ENCODE assay signal across 1 cellular context in the genomic region with DNA sequence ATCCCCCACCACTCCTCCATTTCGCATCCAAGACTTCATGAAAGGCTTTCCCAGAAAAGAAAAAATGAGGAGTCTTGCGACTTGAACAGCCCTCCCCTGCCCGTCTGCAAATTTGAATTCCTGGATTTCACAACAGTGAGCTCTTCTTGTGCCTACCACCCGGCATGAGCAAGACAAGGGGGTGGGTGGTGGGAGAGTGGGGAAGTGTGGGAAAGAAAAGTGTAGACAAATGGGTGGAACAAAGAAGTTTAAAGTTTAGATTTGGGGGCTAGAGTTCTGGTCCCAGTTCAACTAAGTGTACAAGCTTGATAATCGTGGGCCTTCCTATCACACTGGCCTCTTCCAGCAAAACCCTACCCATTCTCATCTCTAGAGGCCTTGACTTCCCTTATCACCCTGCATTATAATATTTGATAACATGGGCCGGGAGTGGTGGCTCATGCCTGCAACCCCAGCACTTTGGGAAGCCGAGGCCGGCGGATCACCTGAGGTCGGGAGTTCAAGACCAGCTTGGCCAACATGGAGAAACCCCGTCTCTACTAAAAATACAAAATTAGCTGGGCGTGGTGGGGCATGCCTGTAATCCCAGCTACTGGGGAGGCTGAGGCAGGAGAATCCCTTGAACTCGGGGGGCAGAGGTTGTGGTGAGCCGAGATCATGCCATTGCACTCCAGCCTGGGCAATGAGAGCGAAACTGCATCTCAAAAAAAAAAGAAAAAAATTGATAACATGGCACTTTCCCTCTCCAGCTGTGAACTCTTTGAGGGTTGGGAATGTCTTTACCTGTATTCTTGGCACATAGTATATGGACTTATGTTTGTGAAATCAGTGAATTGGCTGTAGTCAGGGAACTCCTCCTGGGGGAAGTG.
A peak's percentile ranks its signal among the peaks of the same experiment; 100 is the strongest.
TF ChIP-seq lines count a peak whose summit lies in the region.

No MANE protein-coding gene starts in this region.

TF ChIP-seq in K562, 482 proteins besides CTCF, POLR2A, EP300 and RAD21 (continued from another document and continues in another):
- TF ChIP-seq THRA (IDR thresholded peaks at IDR 0.05) (no peak), POLR2G (IDR thresholded peaks at IDR 0.05; ENCODE audit: low read depth, low read length) (no peak), RAD51 (IDR thresholded peaks at IDR 0.05; ENCODE audit: borderline replicate concordance, low read depth) (no peak), SREBF2 (CRISPR knock-in tag; IDR thresholded peaks at IDR 0.05) (no peak), MEIS2 (IDR thresholded peaks at IDR 0.05; ENCODE audit: partially characterized antibody) (no peak), GATA2 (CRISPR knock-in tag; IDR thresholded peaks at IDR 0.05) (0 out of 2 replicates have a peak, but pooled peaks have one; percentile 4), HES1 (IDR thresholded peaks at IDR 0.05; ENCODE audit: low read depth) (no peak), DDX20 (tag; IDR thresholded peaks at IDR 0.05; ENCODE audit: low read depth) (0 out of 2 replicates have a peak, but pooled peaks have one; percentile 19), CEBPG (CRISPR knock-in tag; IDR thresholded peaks at IDR 0.05) (peak; percentile 64; the same call in 1 of the 2 replicates), CEBPG (tag; conservative IDR thresholded peaks at IDR 0.05 in 1 of 2, IDR thresholded peaks at IDR 0.05 in 1 of 2) (peak in 1 of 2 experiments; percentile 79; a peak in 2 of 4 replicates), KDM1A (IDR thresholded peaks at IDR 0.05) (no peak), NR2C1 (IDR thresholded peaks at IDR 0.05) (no peak), NR2C1 (tag; IDR thresholded peaks at IDR 0.05) (no peak), DNMT1 (IDR thresholded peaks at IDR 0.05) (no peak; the same call in 1 of the 2 replicates), ZNF644 (tag; IDR thresholded peaks at IDR 0.05; ENCODE audit: low read depth) (no peak), TRIM24 (IDR thresholded peaks at IDR 0.05) (peak in 1 of 2 experiments; percentile 37; a peak in 1 of 4 replicates), HDAC8 (tag; IDR thresholded peaks at IDR 0.05) (no peak), ZNF274 (IDR thresholded peaks at IDR 0.05; ENCODE audit: borderline replicate concordance, low read depth, low read length) (no peak), CXXC5 (CRISPR knock-in tag; IDR thresholded peaks at IDR 0.05) (no peak), MYNN (IDR thresholded peaks at IDR 0.05) (no peak; the same call in 1 of the 2 replicates), MYNN (CRISPR knock-in tag; IDR thresholded peaks at IDR 0.05) (no peak), ELF4 (CRISPR knock-in tag; IDR thresholded peaks at IDR 0.05) (no peak), MGA (IDR thresholded peaks at IDR 0.05) (no peak), SNRNP70 (optimal IDR thresholded peaks at IDR 0.05; ENCODE audit: low read depth, low read length) (no peak), SMC3 (conservative IDR thresholded peaks at IDR 0.05; ENCODE audit: insufficient read depth, low read depth, low read length) (no peak), ZNF766 (CRISPR knock-in tag; conservative IDR thresholded peaks at IDR 0.05) (no peak), ZNF639 (CRISPR knock-in tag; conservative IDR thresholded peaks at IDR 0.05 in 1 of 2, IDR thresholded peaks at IDR 0.05 in 1 of 2) (no peak), YBX1 (IDR thresholded peaks at IDR 0.05) (no peak), SP1 (CRISPR knock-in tag; IDR thresholded peaks at IDR 0.05) (no peak), MIER1 (IDR thresholded peaks at IDR 0.05; ENCODE audit: low read depth) (0 out of 2 replicates have a peak, but pooled peaks have one; percentile 32), ZNF512 (tag; IDR thresholded peaks at IDR 0.05) (no peak), JUNB (CRISPR knock-in tag; conservative IDR thresholded peaks at IDR 0.05) (no peak)
- TF ChIP-seq, protein P1, sequence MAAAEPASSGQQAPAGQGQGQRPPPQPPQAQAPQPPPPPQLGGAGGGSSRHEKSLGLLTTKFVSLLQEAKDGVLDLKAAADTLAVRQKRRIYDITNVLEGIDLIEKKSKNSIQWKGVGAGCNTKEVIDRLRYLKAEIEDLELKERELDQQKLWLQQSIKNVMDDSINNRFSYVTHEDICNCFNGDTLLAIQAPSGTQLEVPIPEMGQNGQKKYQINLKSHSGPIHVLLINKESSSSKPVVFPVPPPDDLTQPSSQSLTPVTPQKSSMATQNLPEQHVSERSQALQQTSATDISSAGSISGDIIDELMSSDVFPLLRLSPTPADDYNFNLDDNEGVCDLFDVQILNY (CRISPR knock-in tag; IDR thresholded peaks at IDR 0.05) = no peak
- TF ChIP-seq, protein P2, sequence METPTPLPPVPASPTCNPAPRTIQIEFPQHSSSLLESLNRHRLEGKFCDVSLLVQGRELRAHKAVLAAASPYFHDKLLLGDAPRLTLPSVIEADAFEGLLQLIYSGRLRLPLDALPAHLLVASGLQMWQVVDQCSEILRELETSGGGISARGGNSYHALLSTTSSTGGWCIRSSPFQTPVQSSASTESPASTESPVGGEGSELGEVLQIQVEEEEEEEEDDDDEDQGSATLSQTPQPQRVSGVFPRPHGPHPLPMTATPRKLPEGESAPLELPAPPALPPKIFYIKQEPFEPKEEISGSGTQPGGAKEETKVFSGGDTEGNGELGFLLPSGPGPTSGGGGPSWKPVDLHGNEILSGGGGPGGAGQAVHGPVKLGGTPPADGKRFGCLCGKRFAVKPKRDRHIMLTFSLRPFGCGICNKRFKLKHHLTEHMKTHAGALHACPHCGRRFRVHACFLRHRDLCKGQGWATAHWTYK (CRISPR knock-in tag; IDR thresholded peaks at IDR 0.05) = no peak
- TF ChIP-seq, protein P3, sequence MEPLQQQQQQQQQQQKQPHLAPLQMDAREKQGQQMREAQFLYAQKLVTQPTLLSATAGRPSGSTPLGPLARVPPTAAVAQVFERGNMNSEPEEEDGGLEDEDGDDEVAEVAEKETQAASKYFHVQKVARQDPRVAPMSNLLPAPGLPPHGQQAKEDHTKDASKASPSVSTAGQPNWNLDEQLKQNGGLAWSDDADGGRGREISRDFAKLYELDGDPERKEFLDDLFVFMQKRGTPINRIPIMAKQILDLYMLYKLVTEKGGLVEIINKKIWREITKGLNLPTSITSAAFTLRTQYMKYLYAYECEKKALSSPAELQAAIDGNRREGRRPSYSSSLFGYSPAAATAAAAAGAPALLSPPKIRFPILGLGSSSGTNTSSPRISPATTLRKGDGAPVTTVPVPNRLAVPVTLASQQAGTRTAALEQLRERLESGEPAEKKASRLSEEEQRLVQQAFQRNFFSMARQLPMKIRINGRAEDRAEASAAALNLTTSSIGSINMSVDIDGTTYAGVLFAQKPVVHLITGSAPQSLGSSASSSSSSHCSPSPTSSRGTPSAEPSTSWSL (CRISPR knock-in tag; IDR thresholded peaks at IDR 0.05; ENCODE audit: borderline replicate concordance) = no peak
